8 cellular contexts compared by ENCODE assay signal in the genomic region with DNA sequence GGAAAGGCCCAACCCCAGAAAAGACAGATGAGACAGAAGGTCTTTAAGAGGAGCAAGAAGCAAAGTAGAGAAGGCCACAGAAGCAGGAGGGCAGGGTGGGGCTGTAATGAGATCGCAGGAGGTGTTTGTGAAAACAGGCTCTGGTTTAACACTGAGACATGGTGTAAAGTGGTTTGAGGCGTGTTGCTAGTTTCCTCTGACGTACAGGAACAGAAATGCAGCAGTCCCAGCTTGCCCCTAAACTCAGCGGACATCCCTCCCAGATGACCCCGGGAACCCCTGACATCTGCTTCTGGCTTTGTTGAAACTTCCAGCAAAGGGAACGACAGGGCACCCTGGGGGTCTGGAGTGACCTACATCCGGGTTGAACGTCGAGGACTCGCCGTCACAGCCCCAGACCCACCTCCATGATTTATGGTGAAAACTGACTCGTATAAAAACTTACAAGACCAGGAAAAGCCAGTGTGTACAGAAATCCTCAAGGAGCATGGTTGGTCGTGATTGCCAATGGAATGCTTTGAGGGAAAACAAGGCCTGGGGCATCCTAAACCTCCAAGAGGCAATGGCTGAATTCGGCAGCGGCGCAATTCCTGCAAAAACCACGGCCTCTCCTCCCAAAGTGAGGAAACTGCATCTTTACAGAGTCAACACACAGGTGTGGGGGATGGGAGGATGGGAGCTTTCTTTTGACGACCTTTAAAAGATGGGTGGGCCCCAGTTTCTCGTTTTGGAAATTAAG. TPM values are rescaled to one million over a fixed set of nuclear protein-coding genes. Genes with fewer than 3 reads are reported as not detected.
DNase-seq lines count a peak whose midpoint lies in the region; ATAC-seq and TF ChIP-seq lines count a peak whose summit lies in the region.

No MANE protein-coding gene starts in this region.

- CTCF ChIA-PET in CD8-positive, alpha-beta memory T cell (lab: Charles Lee): interaction anchor here (1.0 to 3.0 kb wide), 7 partner anchors 14 to 153 kb away, joined by 3 to 14 read pairs (median 4); no protein-coding TSS in a partner anchor

- H3K9me3 Mint-ChIP-seq in CD8-positive, alpha-beta memory T cell: peaks cover 0 to 8% (median 4%) of the 10 kb centered on the region in 5 donors

- intact Hi-C loops in ovary (cut with DNase I): no loop called here

- WGBS in ovary, 3 donors: 22 to 26% (median 24%) methylated on average over 19 of the region's 19 CpGs

- no peaks in the 10 kb centered on the region for H3K27me3 ChIP-seq in CD8-positive, alpha-beta memory T cell (ENCODE audit: insufficient read depth, low read length, poor library complexity, severe bottlenecking)
- H3K27me3 ChIP-seq in effector memory CD4-positive, alpha-beta T cell (replicated peaks; ENCODE audit: control insufficient read depth, insufficient read depth, low read length, poor library complexity, severe bottlenecking): no peaks in the 10 kb centered on the region
- no peaks in the 10 kb centered on the region for H3K27me3 ChIP-seq in ovary

- peak; percentile 61 to 91 (median 86) for DNase-seq in CD8-positive, alpha-beta memory T cell
- DNase-seq in activated CD4-positive, alpha-beta T cell treated with anti-CD3 and anti-CD28 coated beads, Interleukin-2, amount 50 U/mL, for 1 hour: peak; percentile 66
- DNase-seq in effector memory CD4-positive, alpha-beta T cell: peak; percentile 52 to 73 (median 53)
- DNase-seq in ovary (peak; percentile 47 to 67 (median 54)), HK-2 (ENCODE audit: unreplicated experiment) (no peak), cerebellum (ENCODE audit: low spot score) (no peak), omental fat pad (ENCODE audit: low spot score) (no peak)

- peak overlapping the region; percentile 62 for H3K4me3 ChIP-seq in CD8-positive, alpha-beta memory T cell (ENCODE audit: low read length)
- peak overlapping the region; percentile 41 for H3K4me3 ChIP-seq in effector memory CD4-positive, alpha-beta T cell (ENCODE audit: insufficient read depth, low read depth, low read length, poor library complexity, severe bottlenecking)
- H3K4me3 ChIP-seq in ovary: no peak overlapping the region

- peaks cover 85% of the 10 kb centered on the region for H3K4me1 ChIP-seq in CD8-positive, alpha-beta memory T cell (ENCODE audit: insufficient read depth, low read length)
- H3K4me1 ChIP-seq in effector memory CD4-positive, alpha-beta T cell (ENCODE audit: control insufficient read depth, insufficient read depth, low read length, poor library complexity, severe bottlenecking): peaks cover 62% of the 10 kb centered on the region
- H3K4me1 ChIP-seq in ovary (ENCODE audit: insufficient read depth): peaks cover 9% of the 10 kb centered on the region

- no peak for TF ChIP-seq EP300 in ovary (IDR thresholded peaks at IDR 0.05)

- H3K27ac ChIP-seq in CD8-positive, alpha-beta memory T cell (ENCODE audit: low read depth, low read length): peak overlapping the region; percentile 83
- peak overlapping the region; percentile 87 for H3K27ac ChIP-seq in effector memory CD4-positive, alpha-beta T cell (ENCODE audit: insufficient read depth, low read length, poor library complexity, severe bottlenecking)
- peak overlapping the region; percentile 10 to 80 for H3K27ac ChIP-seq in ovary

- no peak for TF ChIP-seq CTCF in ovary (IDR thresholded peaks at IDR 0.05)
- no peak for TF ChIP-seq CTCF in omental fat pad (IDR thresholded peaks at IDR 0.05)

- POLR2A ChIA-PET in CD8-positive, alpha-beta memory T cell (lab: Charles Lee): interaction anchor here (0.8 to 2.8 kb wide), 4 partner anchors 10 to 108 kb away, joined by 3 to 12 read pairs (median 4); partner anchors contain the start of gene LITAF

- H3K27me3 Mint-ChIP-seq in CD8-positive, alpha-beta memory T cell: peaks cover 0 to 8% of the 10 kb centered on the region in 2 donors

- peak overlapping the region; percentile 79 to 98 (median 89) for H3K4me3 Mint-ChIP-seq in CD8-positive, alpha-beta memory T cell

- peak overlapping the region; percentile 86 to 100 (median 99) for H3K27ac Mint-ChIP-seq in CD8-positive, alpha-beta memory T cell

- peaks cover 12 to 47% (median 17%) of the 10 kb centered on the region in 3 donors for H3K36me3 Mint-ChIP-seq in CD8-positive, alpha-beta memory T cell

- no peak for ATAC-seq in GM19455 (IDR thresholded peaks at IDR 0.05; ENCODE audit: unreplicated experiment)
- no peak for ATAC-seq in omental fat pad (ENCODE audit: low FRiP score)

- TF ChIP-seq POLR2A in ovary (IDR thresholded peaks at IDR 0.05): no peak

- H3K36me3 ChIP-seq in CD8-positive, alpha-beta memory T cell (ENCODE audit: insufficient read depth, low read length): peaks cover 12% of the 10 kb centered on the region
- peaks cover 12% of the 10 kb centered on the region for H3K36me3 ChIP-seq in effector memory CD4-positive, alpha-beta T cell (ENCODE audit: control insufficient read depth, insufficient read depth, low read length)
- H3K36me3 ChIP-seq in ovary: no peaks in the 10 kb centered on the region

- no peaks in the 10 kb centered on the region for H3K9me3 ChIP-seq in CD8-positive, alpha-beta memory T cell (ENCODE audit: low read length)
- no peaks in the 10 kb centered on the region for H3K9me3 ChIP-seq in effector memory CD4-positive, alpha-beta T cell (ENCODE audit: control insufficient read depth, low read length)
- H3K9me3 ChIP-seq in ovary: peaks cover 0 to 7% of the 10 kb centered on the region in 2 donors

- peaks cover 74 to 93% (median 89%) of the 10 kb centered on the region in 3 donors for H3K4me1 Mint-ChIP-seq in CD8-positive, alpha-beta memory T cell

RNA-seq across cellular contexts. Expression of gene LITAF, which starts 25.8 kb away (rescaled TPM):
- 100 to 1,000 TPM; 199 to 201 TPM for total RNA-seq in CD8-positive, alpha-beta memory T cell
- 629 TPM for polyA plus RNA-seq in CD8-positive, alpha-beta memory T cell
- total RNA-seq in ovary (100 to 1,000 TPM in 4 of 7 donors, 10 to 100 TPM in 3; 39.7 to 169 (median 105) TPM), cerebellum (29.1 TPM), omental fat pad (100 to 1,000 TPM in 2 of 4 donors, 10 to 100 TPM in 2; 69.8 to 196 (median 103) TPM)
- 100 to 1,000 TPM in 1 of 2 donors, 10 to 100 TPM in 1; 49.1 to 139 TPM for polyA plus RNA-seq in ovary

Comparison
In these comparisons a context has a peak if more than half of its experiments do, and no peak if none do; other contexts are left out.
1. DNase-seq: peak in CD8-positive, alpha-beta memory T cell (5 of 5), activated CD4-positive, alpha-beta T cell treated with anti-CD3 and anti-CD28 coated beads, Interleukin-2, amount 50 U/mL, for 1 hour (single experiment), effector memory CD4-positive, alpha-beta T cell (3 of 3) and ovary (5 of 5); none in HK-2 (single experiment), cerebellum (single experiment) and omental fat pad (single experiment).
2. Peak in every context shown above with its lines, with median percentiles within 50 percentile points of each other: H3K27ac ChIP-seq.